In genomic region chr21:26115899-26116298, GRCh38 we compare ENCODE assay signal across 13 cellular contexts. TPM values are rescaled to one million over a fixed set of nuclear protein-coding genes. Genes with fewer than 3 reads are reported as not detected.
DNase-seq lines count a peak whose midpoint lies in the region; ATAC-seq, FAIRE-seq and TF ChIP-seq lines count a peak whose summit lies in the region.
"Had no signal": no experiment of that assay in that cellular context is flagged by ENCODE, and none has a peak within 500 bp of the region (broad histone marks: within the 10 kb centered on the region; RNA-seq: fewer than 3 reads in every experiment).

No MANE protein-coding gene starts in this region.

- peaks cover 94% of the 10 kb centered on the region for H3K79me2 ChIP-seq in keratinocyte (ENCODE audit: control insufficient read depth, insufficient read depth, low read length)

- FAIRE-seq in keratinocyte (lab: Jason Lieb, UNC) (no peak), H54 (lab: Jason Lieb, UNC) (no peak)
- FAIRE-seq: A549 had no signal

- ATAC-seq in upper lobe of right lung: no peak
- ATAC-seq in HG03159 (IDR thresholded peaks at IDR 0.05; ENCODE audit: unreplicated experiment): no peak
- ATAC-seq: A549; activated T-cell treated with anti-CD3 and anti-CD28 coated beads, Interleukin-2, amount 50 U/mL, for 72 hours had no signal

- peaks cover 15 to 20% of the 10 kb centered on the region in 2 experiments for H3K36me3 ChIP-seq in keratinocyte (ENCODE audit: control insufficient read depth in 2 of 2, extremely low read depth in 1 of 2, insufficient read depth in 2 of 2, low read length in 2 of 2)
- no peaks in the 10 kb centered on the region for H3K36me3 ChIP-seq in upper lobe of right lung

- H3K27me3 ChIP-seq in keratinocyte (ENCODE audit: control insufficient read depth, extremely low read depth, insufficient read depth, low read length): no peaks in the 10 kb centered on the region
- H3K27me3 ChIP-seq in upper lobe of right lung: no peaks in the 10 kb centered on the region
- H3K27me3 ChIP-seq: upper lobe of left lung had no signal

- no peak overlapping the region for H3K4me3 ChIP-seq in cardiac fibroblast (replicated peaks in 1 of 2; ENCODE audit: low read depth in 2 of 2, low read length in 2 of 2)
- no peak overlapping the region for H3K4me3 ChIP-seq in keratinocyte (ENCODE audit: control insufficient read depth in 2 of 3, extremely low read depth in 1 of 3, insufficient read depth in 2 of 3, low read depth in 1 of 3, low read length in 3 of 3)
- no peak overlapping the region for H3K4me3 ChIP-seq in upper lobe of right lung
- H3K4me3 ChIP-seq: A549, upper lobe of left lung had no signal

- peaks cover 14% of the 10 kb centered on the region for H3K4me1 ChIP-seq in keratinocyte (ENCODE audit: control insufficient read depth, extremely low read depth, insufficient read depth, low read length)
- H3K4me1 ChIP-seq in upper lobe of right lung: peaks cover 23% of the 10 kb centered on the region

- DNase-seq in NCI-H2171 treated with DMSO at 0.1 percent for 48 hours (lab: John Stamatoyannopoulos, UW) (peak; percentile 57), NCI-H2171 (lab: John Stamatoyannopoulos, UW) (no peak), cardiac fibroblast (ENCODE audit: low read depth in 2 of 2) (peak; percentile 80 to 91), keratinocyte (ENCODE audit: low read depth, low spot score) (no peak), upper lobe of right lung (no peak), H54 (ENCODE audit: insufficient read length, low spot score) (no peak)
- DNase-seq in activated CD4-positive, alpha-beta T cell treated with anti-CD3 and anti-CD28 coated beads, Interleukin-2, amount 50 U/mL, for 48 hours: no peak
- DNase-seq: activated T-cell treated with anti-CD3 and anti-CD28 coated beads, Interleukin-2, amount 50 U/mL, for 72 hours; MM.1S; SW 1271; upper lobe of left lung had no signal

- no peak for TF ChIP-seq CTCF in cardiac fibroblast (IDR thresholded peaks at IDR 0.05; ENCODE audit: low read depth, low read length)
- TF ChIP-seq CTCF in keratinocyte (optimal IDR thresholded peaks at IDR 0.05 in 1 of 3, IDR thresholded peaks at IDR 0.05 in 1 of 3, conservative IDR thresholded peaks at IDR 0.05 in 1 of 3; ENCODE audit: extremely low read depth in 1 of 3, insufficient read depth in 2 of 3, low read length in 3 of 3): no peak
- TF ChIP-seq CTCF in upper lobe of right lung (IDR thresholded peaks at IDR 0.05): no peak

- H3K4me2 ChIP-seq in keratinocyte (ENCODE audit: control insufficient read depth, extremely low read depth, insufficient read depth, low read depth, low read length): no peak overlapping the region

- no peaks in the 10 kb centered on the region for H3K9me1 ChIP-seq in keratinocyte (ENCODE audit: control insufficient read depth, extremely low read depth, insufficient read depth, low read length)

- H3K27ac ChIP-seq in keratinocyte (ENCODE audit: control insufficient read depth, insufficient read depth, low read length) (peak overlapping the region; percentile 10), upper lobe of right lung (peak overlapping the region; percentile 5)
- H3K27ac ChIP-seq: A549 had no signal

- H4K20me1 ChIP-seq in keratinocyte (ENCODE audit: control insufficient read depth, extremely low read depth, insufficient read depth, low read length): peaks cover 5% of the 10 kb centered on the region

- no peaks in the 10 kb centered on the region for H3K9me3 ChIP-seq in keratinocyte (ENCODE audit: control insufficient read depth, low read depth, low read length)
- no peaks in the 10 kb centered on the region for H3K9me3 ChIP-seq in upper lobe of right lung
- H3K9me3 ChIP-seq: A549, upper lobe of left lung had no signal

- TF ChIP-seq POLR2A in H54 (IDR thresholded peaks at IDR 0.05; ENCODE audit: low read depth, low read length): no peak

- intact Hi-C loops in upper lobe of right lung (cut with DNase I): no loop called here

- no peak overlapping the region for H3K9ac ChIP-seq in keratinocyte (ENCODE audit: control insufficient read depth, extremely low read depth, insufficient read depth, low read length)

- H2AFZ ChIP-seq in keratinocyte (ENCODE audit: control insufficient read depth, low read length): no peak overlapping the region

- dilution Hi-C loops in keratinocyte (cut with MboI; ENCODE audit: extremely low pct_ligation_motif_present, low sequenced_read_pairs): no loop called here

RNA-seq across cellular contexts. Expression of gene APP, which starts 54.7 kb away (rescaled TPM):
- 1,015 to 1,448 TPM (median 1,185 TPM) in 3 replicates for polyA plus RNA-seq in keratinocyte
- polyA plus RNA-seq in keratinocyte (2011; ENCODE audit: low read depth): 1,793 TPM
- polyA plus RNA-seq in keratinocyte (2011; cell fraction: cytosol; rRNA removed): 533 and 538 TPM in 2 replicates
- 3,620 and 3,834 TPM in 2 replicates for polyA plus RNA-seq in keratinocyte (2011; cell fraction: nucleus; rRNA removed)
- polyA plus RNA-seq in keratinocyte (2012; ENCODE audit: low replicate concordance): 892 and 931 TPM in 2 replicates
- 975 to 1,428 TPM (median 1,262 TPM) in 3 replicates for polyA minus RNA-seq in keratinocyte
- 644 TPM for polyA minus RNA-seq in keratinocyte (2011; cell fraction: cytosol; rRNA and poly(A)+ RNA removed)
- polyA minus RNA-seq in keratinocyte (2011; cell fraction: nucleus; rRNA and poly(A)+ RNA removed): 2,331 and 3,661 TPM in 2 replicates
- total RNA-seq in upper lobe of right lung: 480 TPM

Comparison
In these comparisons a context has a peak if more than half of its experiments do, and no peak if none do; other contexts are left out.
1. DNase-seq: peak in NCI-H2171 treated with DMSO at 0.1 percent for 48 hours (single experiment) and cardiac fibroblast (2 of 2); none in NCI-H2171 (single experiment), keratinocyte (single experiment), upper lobe of right lung (single experiment), activated CD4-positive, alpha-beta T cell treated with anti-CD3 and anti-CD28 coated beads, Interleukin-2, amount 50 U/mL, for 48 hours (0 of 2) and H54 (single experiment).